ENCODE assay signal across 17 cellular contexts in genomic region chr3:113758389-113759029, GRCh38. TPM values are rescaled to one million over a fixed set of nuclear protein-coding genes. Genes with fewer than 3 reads are reported as not detected.
DNase-seq lines count a peak whose midpoint lies in the region; ATAC-seq, FAIRE-seq and TF ChIP-seq lines count a peak whose summit lies in the region.
"Had no signal": no experiment of that assay in that cellular context is flagged by ENCODE, and none has a peak within 500 bp of the region (broad histone marks: within the 10 kb centered on the region; RNA-seq: fewer than 3 reads in every experiment).

No MANE protein-coding gene starts in this region.

- no peak overlapping the region for H2BK120ac ChIP-seq in H1 (replicated peaks; ENCODE audit: low read depth, low read length)

- ATAC-seq in natural killer cell treated with Interleukin-12 subunit alpha and Interleukin-12 subunit beta and Interleukin-15 and Interleukin-18, amount 100 ng/mL, for 72 hours = no peak
- ATAC-seq: activated T-cell treated with anti-CD3 and anti-CD28 coated beads, Interleukin-2, amount 50 U/mL, for 4 hours; Right ventricle myocardium inferior had no signal

- no peak overlapping the region for H4K8ac ChIP-seq in H1 (ENCODE audit: extremely low read depth, insufficient read depth, low read length)

- H3K27ac Mint-ChIP-seq in natural killer cell treated with Interleukin-12 subunit alpha and Interleukin-12 subunit beta and Interleukin-15 and Interleukin-18, amount 100 ng/mL, for 72 hours = peak overlapping the region; percentile 13 to 21
- H3K27ac Mint-ChIP-seq: dendritic cell treated with granulocyte-macrophage colony-stimulating factor and Interleukin-4, amounts not matched to agents 40 ng/mL and 50 ng/mL, for 4 days had no signal

- H3K27me3 ChIP-seq in H1 (replicated peaks in 1 of 4; ENCODE audit: control insufficient read depth in 3 of 4, extremely low read depth in 1 of 4, insufficient read depth in 3 of 4, low read length in 3 of 4) = no peaks in the 10 kb centered on the region
- no peaks in the 10 kb centered on the region for H3K27me3 ChIP-seq in spleen (replicated peaks in 1 of 7)
- H3K27me3 ChIP-seq: ovary had no signal

- TF ChIP-seq CTCF in H1 (IDR thresholded peaks at IDR 0.05; ENCODE audit: control extremely low read depth in 1 of 3, insufficient read depth in 1 of 3, low read depth in 1 of 3, low read length in 3 of 3) (no peak), spleen (IDR thresholded peaks at IDR 0.05 in 8 of 11, conservative IDR thresholded peaks at IDR 0.05 in 3 of 11) (no peak)

- no peak overlapping the region for H4K5ac ChIP-seq in H1 (ENCODE audit: insufficient read length, low read depth, low read length)

- no peak overlapping the region for H2BK12ac ChIP-seq in H1 (ENCODE audit: low read depth, low read length)

- no peak overlapping the region for H3K4me2 ChIP-seq in H1 (ENCODE audit: insufficient read depth in 1 of 2, low read depth in 2 of 2, low read length in 2 of 2)

- CTCF ChIA-PET in H1 (lab: Charles Lee; ENCODE audit: partially characterized antibody) = interaction anchor here (0.7 kb wide), 1 partner anchor 12 kb away, joined by 4 read pairs; the partner anchor contains the start of gene ATP6V1A

- no peak overlapping the region for H2BK15ac ChIP-seq in H1 (ENCODE audit: low read length)

- H3K4me3 Mint-ChIP-seq in natural killer cell treated with Interleukin-12 subunit alpha and Interleukin-12 subunit beta and Interleukin-15 and Interleukin-18, amount 100 ng/mL, for 72 hours = no peak overlapping the region
- H3K4me3 Mint-ChIP-seq: activated T-cell treated with anti-CD3 and anti-CD28 coated beads, Interleukin-2, amount 50 U/mL, for 4 hours; CD14-positive monocyte; dendritic cell treated with granulocyte-macrophage colony-stimulating factor and Interleukin-4, amounts not matched to agents 40 ng/mL and 50 ng/mL, for 4 days had no signal

- H2AFZ ChIP-seq in H1 (ENCODE audit: low read length) = no peak overlapping the region

- H2BK5ac ChIP-seq in H1 (ENCODE audit: low read depth, low read length) = no peak overlapping the region

- no peaks in the 10 kb centered on the region for H3K79me1 ChIP-seq in H1 (ENCODE audit: low read depth, low read length)

- H3K9me3 ChIP-seq in H1 (ENCODE audit: insufficient read depth in 2 of 2, low read depth in 1 of 2, low read length in 1 of 2) = peaks cover 0 to 7% of the 10 kb centered on the region in 2 experiments; a peak in 2 of 4 replicates
- peaks cover 0 to 15% (median 10%) of the 10 kb centered on the region in 8 donors for H3K9me3 ChIP-seq in spleen
- H3K9me3 ChIP-seq: ovary had no signal

- H2BK20ac ChIP-seq in H1 (ENCODE audit: low read length) = no peak overlapping the region

- no peak overlapping the region for H3K14ac ChIP-seq in H1 (ENCODE audit: insufficient read length)

- TF ChIP-seq POLR2A in H1 (IDR thresholded peaks at IDR 0.05; ENCODE audit: control extremely low read depth in 1 of 2, low read depth in 2 of 2, low read length in 2 of 2) (no peak), spleen (IDR thresholded peaks at IDR 0.05) (no peak)

- no peak for TF ChIP-seq EP300 in H1 (IDR thresholded peaks at IDR 0.05; ENCODE audit: borderline replicate concordance in 1 of 2, low read depth in 2 of 2, low read length in 2 of 2)

- H3K27ac ChIP-seq in H1 (ENCODE audit: low read depth, low read length) = no peak overlapping the region
- no peak overlapping the region for H3K27ac ChIP-seq in spleen
- H3K27ac ChIP-seq: ovary had no signal

- H3K4me1 ChIP-seq in H1 (replicated peaks in 1 of 4; ENCODE audit: control insufficient read depth in 3 of 4, insufficient read depth in 4 of 4, low read length in 3 of 4) = no peaks in the 10 kb centered on the region
- peaks cover 0 to 21% (median 14%) of the 10 kb centered on the region in 6 donors for H3K4me1 ChIP-seq in spleen

- POLR2A ChIA-PET in H1 (lab: Charles Lee; ENCODE audit: partially characterized antibody) = interaction anchor here (1.4 kb wide), 1 partner anchor 13 kb away, joined by 3 read pairs; no protein-coding TSS in a partner anchor

- H4K91ac ChIP-seq in H1 (replicated peaks; ENCODE audit: insufficient read length, low read length) = no peak overlapping the region

- peaks cover 11% of the 10 kb centered on the region for H3K36me3 Mint-ChIP-seq in natural killer cell treated with Interleukin-12 subunit alpha and Interleukin-12 subunit beta and Interleukin-15 and Interleukin-18, amount 100 ng/mL, for 72 hours

- H3K36me3 ChIP-seq in H1 (ENCODE audit: control insufficient read depth in 2 of 4, insufficient read depth in 4 of 4, low read length in 3 of 4) = peaks cover 0 to 2% (median 0%) of the 10 kb centered on the region in 4 experiments; a peak in 2 of 8 replicates
- peaks cover 0 to 17% (median 0%) of the 10 kb centered on the region in 6 donors for H3K36me3 ChIP-seq in spleen
- H3K36me3 ChIP-seq: ovary had no signal

- H4K20me1 ChIP-seq in H1 (replicated peaks in 1 of 2; ENCODE audit: control insufficient read depth in 1 of 2, insufficient read depth in 2 of 2, low read length in 2 of 2) = no peaks in the 10 kb centered on the region

- no peak overlapping the region for H2AK5ac ChIP-seq in H1 (ENCODE audit: low read depth, low read length)

- TF ChIP-seq RAD21 in H1 (IDR thresholded peaks at IDR 0.05 in 1 of 2, conservative IDR thresholded peaks at IDR 0.05 in 1 of 2; ENCODE audit: low read depth in 2 of 2, low read length in 2 of 2) = no peak

- H3K9me3 Mint-ChIP-seq in natural killer cell treated with Interleukin-12 subunit alpha and Interleukin-12 subunit beta and Interleukin-15 and Interleukin-18, amount 100 ng/mL, for 72 hours = peaks cover 4% of the 10 kb centered on the region

- H3K4ac ChIP-seq in H1 (replicated peaks; ENCODE audit: insufficient read length, low read depth, low read length) = no peak overlapping the region

- 97% methylated on average over 1 of the region's 1 CpG; no CpG with 5 or more reads in 1 of the 2 experiments for WGBS in H1 (ENCODE audit: extremely low coverage in 1 of 2, insufficient coverage in 1 of 2, insufficient read length in 1 of 2, insufficient replicate concordance in 2 of 2, low coverage in 1 of 2, low lambda C conversion rate in 2 of 2, missing lambda C conversion rate in 1 of 2), 2 experiments
- 98 to 100% (median 100%) methylated on average over 1 of the region's 1 CpG for WGBS in spleen, 5 donors

- H3K4me3 ChIP-seq in H1 (ENCODE audit: extremely low read depth in 1 of 4, insufficient read depth in 2 of 4, low read depth in 3 of 4, low read length in 4 of 4) (no peak overlapping the region), spleen (no peak overlapping the region)
- H3K4me3 ChIP-seq: ovary had no signal

- peak; percentile 39 for FAIRE-seq in H1 (lab: Jason Lieb, UNC)

- H3K18ac ChIP-seq in H1 (ENCODE audit: extremely low read depth, low read length) = no peak overlapping the region

- no peak overlapping the region for H3K23ac ChIP-seq in H1 (ENCODE audit: insufficient read length)

- H3K56ac ChIP-seq in H1 (replicated peaks; ENCODE audit: insufficient read length, low read depth, low read length) = no peak overlapping the region

- peaks cover 10% of the 10 kb centered on the region in 2 donors for H3K4me1 Mint-ChIP-seq in natural killer cell treated with Interleukin-12 subunit alpha and Interleukin-12 subunit beta and Interleukin-15 and Interleukin-18, amount 100 ng/mL, for 72 hours (ENCODE audit: low read depth in 2 of 2)

- peak; percentile 14 for DNase-seq in Daoy (ENCODE audit: low read depth)
- DNase-seq in HS-27A (ENCODE audit: low read depth) = peak; percentile 47
- no peak for DNase-seq in H1 (ENCODE audit: low read depth in 1 of 2, low spot score in 2 of 2)
- DNase-seq in natural killer cell treated with Interleukin-12 subunit alpha and Interleukin-12 subunit beta and Interleukin-15 and Interleukin-18, amount 100 ng/mL, for 72 hours (ENCODE audit: low spot score) = no peak
- no peak for DNase-seq in NCI-H2227 treated with DMSO at 0.1 percent for 48 hours (lab: John Stamatoyannopoulos, UW)
- DNase-seq in NCI-H1417 (lab: John Stamatoyannopoulos, UW) = no peak
- DNase-seq in SW480 (ENCODE audit: low spot score) = no peak
- no peak for DNase-seq in spleen
- DNase-seq: activated CD4-positive, alpha-beta T cell treated with anti-CD3 and anti-CD28 coated beads for 48 hours; activated T-cell treated with anti-CD3 and anti-CD28 coated beads, Interleukin-2, amount 50 U/mL, for 4 hours; amygdala; NCI-H1092 treated with DMSO at 0.1 percent for 48 hours; NCI-H2171; ovary had no signal

- no peaks in the 10 kb centered on the region for H3K23me2 ChIP-seq in H1 (ENCODE audit: low read depth, low read length)

- H3K79me2 ChIP-seq in H1 (ENCODE audit: control insufficient read depth in 1 of 2, insufficient read depth in 2 of 2, low read length in 2 of 2) = peaks cover 0 to 31% of the 10 kb centered on the region in 2 experiments; a peak in 2 of 4 replicates

- no peak overlapping the region for H3K9ac ChIP-seq in H1 (replicated peaks in 1 of 4; ENCODE audit: extremely low read depth in 1 of 4, low read depth in 3 of 4, low read length in 3 of 4)

- intact Hi-C loops in spleen (cut with DNase I; ENCODE audit: low total_unique reads) = no loop called here

- H3K27me3 Mint-ChIP-seq in natural killer cell treated with Interleukin-12 subunit alpha and Interleukin-12 subunit beta and Interleukin-15 and Interleukin-18, amount 100 ng/mL, for 72 hours = no peaks in the 10 kb centered on the region
- H3K27me3 Mint-ChIP-seq: dendritic cell treated with granulocyte-macrophage colony-stimulating factor and Interleukin-4, amounts not matched to agents 40 ng/mL and 50 ng/mL, for 4 days had no signal

RNA-seq across cellular contexts. Expression of gene ATP6V1A, which starts 11.7 kb away (rescaled TPM):
- total RNA-seq in Daoy (2014; rRNA removed; shearing (Covaris generic)) = 45.7 and 47.3 TPM in 2 replicates
- total RNA-seq in H1 (2021; fragmentation: NEBNext Ultra II Directional; extraction: Animal tissue kit (Norgen Biotek cat#: 25700)) = 90.4 and 90.9 TPM in 2 replicates
- polyA plus RNA-seq in H1 (2011; rRNA removed) = 9.7 and 15.4 TPM in 2 replicates
- polyA plus RNA-seq in H1 (2011; cell fraction: cytosol; rRNA removed) = 21.8 TPM
- 7.9 TPM for polyA plus RNA-seq in H1 (2011; cell fraction: nucleus; rRNA removed)
- 28.8 to 46.8 TPM (median 38.9 TPM) in 4 replicates for polyA plus RNA-seq in H1 (2012, experiment 1 of 2)
- 3.2 TPM for polyA plus RNA-seq in H1 (2012, experiment 2 of 2)
- polyA plus RNA-seq in H1 (2013, experiment 1 of 2) = 25.7 TPM
- polyA plus RNA-seq in H1 (2013, experiment 2 of 2) = 24.1 TPM
- polyA minus RNA-seq in H1 (2011; rRNA and poly(A)+ RNA removed) = 72.3 and 142 TPM in 2 replicates
- 27.6 TPM for polyA minus RNA-seq in H1 (2011; cell fraction: cytosol; rRNA and poly(A)+ RNA removed)
- polyA minus RNA-seq in H1 (2011; cell fraction: nucleus; rRNA and poly(A)+ RNA removed) = 17.5 TPM
- total RNA-seq in natural killer cell treated with Interleukin-12 subunit alpha and Interleukin-12 subunit beta and Interleukin-15 and Interleukin-18, amount 100 ng/mL, for 72 hours = 10 to 100 TPM; 44.7 to 76.8 TPM
- 100 to 1,000 TPM in 1 of 7 donors, 10 to 100 TPM in 6; 69.9 to 109 (median 92.7) TPM for total RNA-seq in spleen
- 10 to 100 TPM; 13.3 to 26.0 (median 16.9) TPM for polyA plus RNA-seq in spleen

RNA-seq across cellular contexts. Expression of gene NAA50, which starts 12.5 kb away (rescaled TPM):
- 284 and 420 TPM in 2 replicates for total RNA-seq in Daoy (2014; rRNA removed; shearing (Covaris generic))
- total RNA-seq in H1 (2021; fragmentation: NEBNext Ultra II Directional; extraction: Animal tissue kit (Norgen Biotek cat#: 25700)) = 224 and 231 TPM in 2 replicates
- polyA plus RNA-seq in H1 (2011; rRNA removed) (46.6 and 68.4 TPM in 2 replicates), spleen (10 to 100 TPM; 24.4 to 37.7 (median 33.9) TPM)
- 80.8 TPM for polyA plus RNA-seq in H1 (2011; cell fraction: cytosol; rRNA removed)
- 105 TPM for polyA plus RNA-seq in H1 (2011; cell fraction: nucleus; rRNA removed)
- 111 to 190 TPM (median 143 TPM) in 4 replicates for polyA plus RNA-seq in H1 (2012, experiment 1 of 2)
- polyA plus RNA-seq in H1 (2012, experiment 2 of 2) = 12.6 TPM
- polyA plus RNA-seq in H1 (2013, experiment 1 of 2) = 113 TPM
- 119 TPM for polyA plus RNA-seq in H1 (2013, experiment 2 of 2)
- 70.1 and 106 TPM in 2 replicates for polyA minus RNA-seq in H1 (2011; rRNA and poly(A)+ RNA removed)
- 63.0 TPM for polyA minus RNA-seq in H1 (2011; cell fraction: cytosol; rRNA and poly(A)+ RNA removed)
- 116 TPM for polyA minus RNA-seq in H1 (2011; cell fraction: nucleus; rRNA and poly(A)+ RNA removed)
- 10 to 100 TPM; 97.3 to 98.0 TPM for total RNA-seq in natural killer cell treated with Interleukin-12 subunit alpha and Interleukin-12 subunit beta and Interleukin-15 and Interleukin-18, amount 100 ng/mL, for 72 hours
- 100 to 1,000 TPM in 1 of 7 donors, 10 to 100 TPM in 6; 61.9 to 100 (median 79.4) TPM for total RNA-seq in spleen

Comparison
In these comparisons a context has a peak if more than half of its experiments do, and no peak if none do; other contexts are left out.
1. DNase-seq: peak in Daoy (single experiment) and HS-27A (single experiment); none in H1 (0 of 2), natural killer cell treated with Interleukin-12 subunit alpha and Interleukin-12 subunit beta and Interleukin-15 and Interleukin-18, amount 100 ng/mL, for 72 hours (single experiment), NCI-H2227 treated with DMSO at 0.1 percent for 48 hours (single experiment), NCI-H1417 (0 of 3), SW480 (single experiment) and spleen (single experiment).